Comparison of ENCODE assay signal across 27 cellular contexts in genomic region chr7:24739306-24739705, GRCh38.
"Had no signal": no experiment of that assay in that cellular context is flagged by ENCODE, and none has a peak within 500 bp of the region (broad histone marks: within the 10 kb centered on the region; RNA-seq: fewer than 3 reads in every experiment).

No MANE protein-coding gene starts in this region.

- H3K27me3 ChIP-seq: SJSA1 had no signal

- H3K27ac Mint-ChIP-seq: IgD-negative memory B cell had no signal

- H3K4me1 ChIP-seq: SJSA1 had no signal

- FAIRE-seq: HTR-8/SVneo, K562, RCC 7860 had no signal

- H3K4me2 ChIP-seq: KMS-11 had no signal

- ATAC-seq: K562 had no signal

- H3K9me3 ChIP-seq: SJSA1 had no signal

- H3K36me3 ChIP-seq: SJSA1 had no signal

- DNase-seq: Kasumi-1, MV-4-11, NCI-H1048, NCI-H1105, NCI-H1417, NCI-H146, NCI-H1694 treated with DMSO at 0.1 percent for 48 hours, NCI-H1930, NCI-H2081, NCI-H2107, NCI-H2227 treated with DMSO at 0.1 percent for 48 hours, NCI-H446, NCI-H510A, NCI-H524 treated with DMSO at 0.1 percent for 48 hours, NCI-H69, NCI-H774, Right ventricle myocardium superior, RPMI8226, SIG-M5 had no signal

- H3K4me1 Mint-ChIP-seq: IgD-negative memory B cell had no signal

- H3K4me3 ChIP-seq: K562, SJSA1, SK-N-MC had no signal

- H3K27ac ChIP-seq: HL-60, KMS-11, SJSA1, SK-N-MC had no signal
